In the genomic region with DNA sequence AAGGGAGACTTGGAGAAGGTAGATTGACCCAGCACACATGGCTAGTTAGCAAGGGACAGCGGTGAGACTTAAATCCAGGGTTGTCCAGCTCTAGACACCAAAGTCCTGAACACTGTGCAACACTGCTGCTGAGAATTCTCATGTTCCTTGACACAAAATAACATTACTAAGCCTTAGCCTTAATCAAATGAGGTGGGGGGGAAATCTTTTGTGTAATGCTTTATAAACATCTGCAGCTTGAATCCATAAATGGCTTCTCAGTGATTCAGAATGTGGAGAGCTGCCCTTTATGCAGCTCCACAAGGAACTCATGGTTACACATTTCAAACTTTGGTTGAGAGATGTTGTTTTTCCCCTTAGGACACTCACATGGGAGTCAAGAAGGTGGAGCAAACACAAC, we compare ENCODE assay signal across 14 cellular contexts.
A peak's percentile ranks its signal among the peaks of the same experiment; 100 is the strongest.
DNase-seq lines count a peak whose midpoint lies in the region; TF ChIP-seq lines count a peak whose summit lies in the region.
"Had no signal": no experiment of that assay in that cellular context is flagged by ENCODE, and none has a peak within 500 bp of the region (broad histone marks: within the 10 kb centered on the region; RNA-seq: fewer than 3 reads in every experiment).

No MANE protein-coding gene starts in this region.

- intact Hi-C loops in activated T-helper 2 cell treated with anti-CD3 and anti-CD28 coated beads, Interferon-gamma antibody, Interleukin-2, Interleukin-4, amounts not matched to agents 10 μg/mL and 5 μg/mL and 100 μg/mL, durations not matched to agents 14 hours and 24 hours and 36 hours (cut with micrococcal nuclease) = loop anchor here (5.0 kb wide), 1 partner anchor 52 kb away; no protein-coding TSS in a partner anchor

- H3K9me3 Mint-ChIP-seq in activated naive CD4-positive, alpha-beta T cell treated with anti-CD3 and anti-CD28 coated beads, Interleukin-2, amount 50 U/mL, for 24 hours = no peaks in the 10 kb centered on the region
- no peaks in the 10 kb centered on the region for H3K9me3 Mint-ChIP-seq in activated naive CD4-positive, alpha-beta T cell treated with anti-CD3 and anti-CD28 coated beads, Interleukin-2, amount 10 ng/mL, durations not matched to agents 7 days and 5 days
- no peaks in the 10 kb centered on the region for H3K9me3 Mint-ChIP-seq in activated T-helper 2 cell treated with anti-CD3 and anti-CD28 coated beads, Interferon-gamma antibody, Interleukin-2, Interleukin-4, amounts not matched to agents 10 μg/mL and 5 μg/mL and 100 μg/mL, durations not matched to agents 14 hours and 24 hours and 36 hours
- H3K9me3 Mint-ChIP-seq: natural killer cell had no signal

- H3K27me3 Mint-ChIP-seq in activated naive CD4-positive, alpha-beta T cell treated with anti-CD3 and anti-CD28 coated beads, Interleukin-2, amount 50 U/mL, for 24 hours = no peaks in the 10 kb centered on the region
- H3K27me3 Mint-ChIP-seq in activated naive CD4-positive, alpha-beta T cell treated with anti-CD3 and anti-CD28 coated beads, Interleukin-2, amount 10 ng/mL, durations not matched to agents 7 days and 5 days = no peaks in the 10 kb centered on the region
- no peaks in the 10 kb centered on the region for H3K27me3 Mint-ChIP-seq in activated T-helper 2 cell treated with anti-CD3 and anti-CD28 coated beads, Interferon-gamma antibody, Interleukin-2, Interleukin-4, amounts not matched to agents 10 μg/mL and 5 μg/mL and 100 μg/mL, durations not matched to agents 14 hours and 24 hours and 36 hours (ENCODE audit: low read depth)

- peaks cover 57% of the 10 kb centered on the region for H3K4me1 Mint-ChIP-seq in activated naive CD4-positive, alpha-beta T cell treated with anti-CD3 and anti-CD28 coated beads, Interleukin-2, amount 50 U/mL, for 24 hours
- peaks cover 40% of the 10 kb centered on the region for H3K4me1 Mint-ChIP-seq in activated naive CD4-positive, alpha-beta T cell treated with anti-CD3 and anti-CD28 coated beads, Interleukin-2, amount 10 ng/mL, durations not matched to agents 7 days and 5 days
- peaks cover 38% of the 10 kb centered on the region for H3K4me1 Mint-ChIP-seq in activated T-helper 2 cell treated with anti-CD3 and anti-CD28 coated beads, Interferon-gamma antibody, Interleukin-2, Interleukin-4, amounts not matched to agents 10 μg/mL and 5 μg/mL and 100 μg/mL, durations not matched to agents 14 hours and 24 hours and 36 hours (ENCODE audit: low read depth)

- H3K4me3 ChIP-seq in fibroblast of the aortic adventitia (ENCODE audit: low read depth, low read length) = no peak overlapping the region
- H3K4me3 ChIP-seq: suprapubic skin had no signal

- DNase-seq in activated naive CD4-positive, alpha-beta T cell treated with anti-CD3 and anti-CD28 coated beads, Interleukin-2, amount 10 ng/mL, durations not matched to agents 7 days and 5 days = no peak
- DNase-seq in activated T-helper 2 cell treated with anti-CD3 and anti-CD28 coated beads, Interferon-gamma antibody, Interleukin-2, Interleukin-4, amounts not matched to agents 10 μg/mL and 5 μg/mL and 100 μg/mL, durations not matched to agents 14 hours and 24 hours and 36 hours (ENCODE audit: low spot score) = no peak
- DNase-seq in fibroblast of the aortic adventitia (ENCODE audit: low read depth) (peak; percentile 47), 8988T (no peak), KG1 (lab: John Stamatoyannopoulos, UW) (no peak), MV-4-11 (lab: John Stamatoyannopoulos, UW) (no peak), dedifferentiated amniotic fluid mesenchymal stem cell (ENCODE audit: extremely low spot score) (no peak)
- DNase-seq: activated CD4-positive, CD25-positive, alpha-beta regulatory T cell; cortex of kidney; DMS 273 treated with DMSO at 0.1 percent for 48 hours; natural killer cell; RPMI8226 had no signal

- no peak overlapping the region for H3K4me3 Mint-ChIP-seq in activated naive CD4-positive, alpha-beta T cell treated with anti-CD3 and anti-CD28 coated beads, Interleukin-2, amount 50 U/mL, for 24 hours
- no peak overlapping the region for H3K4me3 Mint-ChIP-seq in activated naive CD4-positive, alpha-beta T cell treated with anti-CD3 and anti-CD28 coated beads, Interleukin-2, amount 10 ng/mL, durations not matched to agents 7 days and 5 days
- no peak overlapping the region for H3K4me3 Mint-ChIP-seq in activated T-helper 2 cell treated with anti-CD3 and anti-CD28 coated beads, Interferon-gamma antibody, Interleukin-2, Interleukin-4, amounts not matched to agents 10 μg/mL and 5 μg/mL and 100 μg/mL, durations not matched to agents 14 hours and 24 hours and 36 hours (ENCODE audit: low read depth)
- H3K4me3 Mint-ChIP-seq: natural killer cell had no signal

- peak overlapping the region; percentile 75 for H3K27ac Mint-ChIP-seq in activated naive CD4-positive, alpha-beta T cell treated with anti-CD3 and anti-CD28 coated beads, Interleukin-2, amount 50 U/mL, for 24 hours
- no peak overlapping the region for H3K27ac Mint-ChIP-seq in activated naive CD4-positive, alpha-beta T cell treated with anti-CD3 and anti-CD28 coated beads, Interleukin-2, amount 10 ng/mL, durations not matched to agents 7 days and 5 days
- peak overlapping the region; percentile 17 for H3K27ac Mint-ChIP-seq in activated T-helper 2 cell treated with anti-CD3 and anti-CD28 coated beads, Interferon-gamma antibody, Interleukin-2, Interleukin-4, amounts not matched to agents 10 μg/mL and 5 μg/mL and 100 μg/mL, durations not matched to agents 14 hours and 24 hours and 36 hours

- TF ChIP-seq CTCF in fibroblast of the aortic adventitia (IDR thresholded peaks at IDR 0.05; ENCODE audit: insufficient read depth, low read length) = no peak

- peaks cover 62% of the 10 kb centered on the region for H3K36me3 Mint-ChIP-seq in activated naive CD4-positive, alpha-beta T cell treated with anti-CD3 and anti-CD28 coated beads, Interleukin-2, amount 50 U/mL, for 24 hours
- H3K36me3 Mint-ChIP-seq in activated naive CD4-positive, alpha-beta T cell treated with anti-CD3 and anti-CD28 coated beads, Interleukin-2, amount 10 ng/mL, durations not matched to agents 7 days and 5 days = peaks cover 83% of the 10 kb centered on the region
- H3K36me3 Mint-ChIP-seq in activated T-helper 2 cell treated with anti-CD3 and anti-CD28 coated beads, Interferon-gamma antibody, Interleukin-2, Interleukin-4, amounts not matched to agents 10 μg/mL and 5 μg/mL and 100 μg/mL, durations not matched to agents 14 hours and 24 hours and 36 hours (ENCODE audit: low read depth) = peaks cover 94% of the 10 kb centered on the region

- CTCF ChIA-PET in activated naive CD4-positive, alpha-beta T cell treated with anti-CD3 and anti-CD28 coated beads, Interleukin-2, amount 10 ng/mL, durations not matched to agents 7 days and 5 days (lab: Charles Lee) = interaction anchor here (0.7 to 1.7 kb wide), 3 partner anchors 18 to 56 kb away, joined by 3 to 4 read pairs (median 3); no protein-coding TSS in a partner anchor
